In genomic region chr6:143727035-143727434, GRCh38 we compare ENCODE assay signal across 18 cellular contexts. TPM values are rescaled to one million over a fixed set of nuclear protein-coding genes. Genes with fewer than 3 reads are reported as not detected.
DNase-seq lines count a peak whose midpoint lies in the region; ATAC-seq, FAIRE-seq and TF ChIP-seq lines count a peak whose summit lies in the region.
"Had no signal": no experiment of that assay in that cellular context is flagged by ENCODE, and none has a peak within 500 bp of the region (broad histone marks: within the 10 kb centered on the region; RNA-seq: fewer than 3 reads in every experiment).

No MANE protein-coding gene starts in this region.

- H2AFZ ChIP-seq in K562 (ENCODE audit: low read depth, low read length): no peak overlapping the region
- H2AFZ ChIP-seq: GM23248 had no signal

- H3K9me3 ChIP-seq in HEK293 (ENCODE audit: control insufficient read depth, insufficient read depth, low read depth, low read length): no peaks in the 10 kb centered on the region
- H3K9me3 ChIP-seq in K562 (replicated peaks; ENCODE audit: control insufficient read depth, insufficient read depth, low read depth, low read length): 0 out of 2 replicates have a peak, but pooled peaks cover 2% of the 10 kb centered on the region
- no peaks in the 10 kb centered on the region for H3K9me3 ChIP-seq in CD8-positive, alpha-beta memory T cell (ENCODE audit: low read length)
- H3K9me3 ChIP-seq: HAP-1 had no signal

- H3K9ac ChIP-seq in K562 (ENCODE audit: insufficient read depth in 1 of 2, low read depth in 2 of 2, low read length in 2 of 2): no peak overlapping the region
- H3K9ac ChIP-seq: BLaER1 treated with 17β-estradiol and CSF1 and Interleukin-3, amounts not matched to agents 10 nM and 100 nM; GM23248 had no signal

- H3K4me3 Mint-ChIP-seq in mesothelial cell of epicardium: no peak overlapping the region
- no peak overlapping the region for H3K4me3 Mint-ChIP-seq in CD14-positive monocyte
- no peak overlapping the region for H3K4me3 Mint-ChIP-seq in CD8-positive, alpha-beta memory T cell

- intact Hi-C loops in K562 (cut with micrococcal nuclease) (no loop called here), CD14-positive monocyte (cut with micrococcal nuclease) (no loop called here)

- H3K36me3 ChIP-seq in HEK293 (ENCODE audit: control insufficient read depth in 2 of 2, insufficient read depth in 1 of 2, low read length in 2 of 2): peaks cover 0 to 4% of the 10 kb centered on the region in 2 experiments; a peak in 1 of 3 replicates
- 0 out of 3 replicates have a peak, but pooled peaks cover 7% of the 10 kb centered on the region for H3K36me3 ChIP-seq in K562 (ENCODE audit: control insufficient read depth, insufficient read depth, low read length)
- H3K36me3 ChIP-seq in CD8-positive, alpha-beta memory T cell (ENCODE audit: insufficient read depth, low read length): no peaks in the 10 kb centered on the region
- H3K36me3 ChIP-seq: HAP-1 had no signal

- TF ChIP-seq CTCF in HEK293 (tag by site-specific recombination; IDR thresholded peaks at IDR 0.05) (no peak), K562 (IDR thresholded peaks at IDR 0.05 in 2 of 3, conservative IDR thresholded peaks at IDR 0.05 in 1 of 3; ENCODE audit: insufficient read depth in 2 of 3, low read depth in 1 of 3, low read length in 3 of 3) (no peak), mesothelial cell of epicardium (IDR thresholded peaks at IDR 0.05; ENCODE audit: unreplicated experiment) (no peak), CD14-positive monocyte (IDR thresholded peaks at IDR 0.05) (no peak)

- no peaks in the 10 kb centered on the region for H4K20me1 ChIP-seq in K562 (replicated peaks; ENCODE audit: control insufficient read depth, insufficient read depth, low read length)
- H4K20me1 ChIP-seq: BLaER1 treated with 17β-estradiol and CSF1 and Interleukin-3, amounts not matched to agents 10 nM and 100 nM had no signal

- no peak overlapping the region for H3K27ac ChIP-seq in HEK293 (ENCODE audit: extremely low read depth, low read depth, low read length)
- peak overlapping the region; percentile 20; the same call in 2 of the 3 replicates for H3K27ac ChIP-seq in K562 (ENCODE audit: extremely low read depth, low read depth, low read length)
- no peak overlapping the region for H3K27ac ChIP-seq in CD8-positive, alpha-beta memory T cell (ENCODE audit: low read depth, low read length)
- H3K27ac ChIP-seq: BLaER1 treated with 17β-estradiol and CSF1 and Interleukin-3, amounts not matched to agents 10 nM and 100 nM; GM23248 had no signal

- H3K4me1 Mint-ChIP-seq in mesothelial cell of epicardium (peaks cover 14% of the 10 kb centered on the region), CD14-positive monocyte (peaks cover 27% of the 10 kb centered on the region)
- H3K4me1 Mint-ChIP-seq in CD8-positive, alpha-beta memory T cell: peaks cover 22 to 31% (median 31%) of the 10 kb centered on the region in 3 donors

- H3K4me1 ChIP-seq in HEK293 (ENCODE audit: control insufficient read depth, insufficient read depth, low read length): no peaks in the 10 kb centered on the region
- peaks cover 3 to 8% of the 10 kb centered on the region in 2 experiments; a peak in 3 of 5 replicates for H3K4me1 ChIP-seq in K562 (replicated peaks in 1 of 2; ENCODE audit: control insufficient read depth in 2 of 2, insufficient read depth in 2 of 2, low read length in 2 of 2)
- no peaks in the 10 kb centered on the region for H3K4me1 ChIP-seq in CD8-positive, alpha-beta memory T cell (ENCODE audit: insufficient read depth, low read length)
- H3K4me1 ChIP-seq: HAP-1 had no signal

- H3K27me3 ChIP-seq in K562 (ENCODE audit: control insufficient read depth in 2 of 2, insufficient read depth in 2 of 2, low read length in 2 of 2): no peaks in the 10 kb centered on the region
- no peaks in the 10 kb centered on the region for H3K27me3 ChIP-seq in CD8-positive, alpha-beta memory T cell (ENCODE audit: insufficient read depth, low read length, poor library complexity, severe bottlenecking)
- H3K27me3 ChIP-seq: BLaER1 treated with 17β-estradiol and CSF1 and Interleukin-3, amounts not matched to agents 10 nM and 100 nM had no signal

- H3K27me3 Mint-ChIP-seq in mesothelial cell of epicardium (ENCODE audit: low read depth): no peaks in the 10 kb centered on the region
- peaks cover 0 to 8% (median 0%) of the 10 kb centered on the region in 3 donors for H3K27me3 Mint-ChIP-seq in CD14-positive monocyte (ENCODE audit: low read depth in 3 of 3)
- no peaks in the 10 kb centered on the region for H3K27me3 Mint-ChIP-seq in CD8-positive, alpha-beta memory T cell

- no TSS peak for BruUV-seq in K562 (replicated peaks; lab: Mats Ljungman, UMichigan)

- peak; percentile 78 for ATAC-seq in K562
- ATAC-seq in GM18520 (IDR thresholded peaks at IDR 0.05; ENCODE audit: unreplicated experiment): no peak

- H3K27ac Mint-ChIP-seq in mesothelial cell of epicardium (peak overlapping the region; percentile 48), CD14-positive monocyte (peak overlapping the region in 1 of 7 donors; percentile 31)
- peak overlapping the region in 1 of 8 donors; percentile 0 for H3K27ac Mint-ChIP-seq in CD8-positive, alpha-beta memory T cell

- POLR2A ChIA-PET in HEK293 (lab: Yijun Ruan, JAX) (no interaction called here), K562 (lab: Yijun Ruan, JAX) (no interaction called here)
- POLR2A ChIA-PET in CD8-positive, alpha-beta memory T cell (lab: Charles Lee): no interaction called here

- TF ChIP-seq RAD21 in K562 (CRISPR knock-in tag; conservative IDR thresholded peaks at IDR 0.05 in 1 of 2, IDR thresholded peaks at IDR 0.05 in 1 of 2): no peak

- H3K9me1 ChIP-seq in K562 (ENCODE audit: control insufficient read depth, insufficient read depth, low read length): no peaks in the 10 kb centered on the region

- H3K9me3 Mint-ChIP-seq in mesothelial cell of epicardium (peaks cover 40% of the 10 kb centered on the region), CD14-positive monocyte (peaks cover 6 to 27% (median 13%) of the 10 kb centered on the region in 7 donors)
- H3K9me3 Mint-ChIP-seq in CD8-positive, alpha-beta memory T cell: peaks cover 0 to 9% (median 0%) of the 10 kb centered on the region in 5 donors

- 0% methylated on average over 1 of the region's 1 CpG for WGBS in K562 (ENCODE audit: insufficient coverage, low coverage, missing lambda C conversion rate)

- FAIRE-seq in K562 (lab: Jason Lieb, UNC): peak; percentile 46
- FAIRE-seq: D721Med had no signal

- TF ChIP-seq POLR2A in K562 (conservative IDR thresholded peaks at IDR 0.05): no peak

- no peak overlapping the region for H3K4me2 ChIP-seq in K562 (ENCODE audit: insufficient read depth, low read length)

- no peak overlapping the region for H3K4me3 ChIP-seq in HEK293 (ENCODE audit: low read depth, low read length)
- no peak overlapping the region for H3K4me3 ChIP-seq in K562
- H3K4me3 ChIP-seq in CD8-positive, alpha-beta memory T cell (ENCODE audit: low read length): no peak overlapping the region
- H3K4me3 ChIP-seq: BLaER1 treated with 17β-estradiol and CSF1 and Interleukin-3, amounts not matched to agents 10 nM and 100 nM; GM23248; HAP-1 had no signal

- CTCF ChIA-PET in HEK293 (lab: Yijun Ruan, JAX): interaction anchor here (0.7 kb wide), 1 partner anchor 104 kb away, joined by 4 read pairs; no protein-coding TSS in a partner anchor
- CTCF ChIA-PET in K562 (lab: Yijun Ruan, JAX; ENCODE audit: low intra/inter-chr PET ratio): no interaction called here
- CTCF ChIA-PET in CD8-positive, alpha-beta memory T cell (lab: Charles Lee): no interaction called here

- no peaks in the 10 kb centered on the region for H3K79me2 ChIP-seq in K562 (ENCODE audit: control insufficient read depth, insufficient read depth, low read length)

- DNase-seq in OCI-M1 (lab: John Stamatoyannopoulos, UW) (peak; percentile 45), K562 (ENCODE audit: extremely low read depth in 1 of 4, low spot score in 3 of 4) (peak in 1 of 4 experiments; percentile 50), mesothelial cell of epicardium (ENCODE audit: low spot score in 2 of 2, unreplicated experiment in 2 of 2) (no peak), CD14-positive monocyte (ENCODE audit: low spot score) (no peak)
- no peak for DNase-seq in CD8-positive, alpha-beta memory T cell
- DNase-seq: GM23248, MM.1S, NCI-H1105 treated with DMSO at 0.1 percent for 48 hours, NCI-H1694, NCI-H2081 treated with DMSO at 0.1 percent for 48 hours, NCI-H510A, NCI-H748 treated with DMSO at 0.1 percent for 48 hours, RPMI8226 had no signal

- peaks cover 55% of the 10 kb centered on the region for H3K36me3 Mint-ChIP-seq in mesothelial cell of epicardium
- peaks cover 23 to 31% of the 10 kb centered on the region in 2 donors for H3K36me3 Mint-ChIP-seq in CD14-positive monocyte
- H3K36me3 Mint-ChIP-seq in CD8-positive, alpha-beta memory T cell: peaks cover 23 to 31% (median 25%) of the 10 kb centered on the region in 3 donors

- in situ Hi-C loops in K562 (cut with MboI): no loop called here

- peak; percentile 89 for TF ChIP-seq EP300 in K562 (IDR thresholded peaks at IDR 0.05; ENCODE audit: low read length)

TF ChIP-seq in HEK293, 187 proteins besides CTCF, POLR2A, EP300 and RAD21 (continues in another document):
- TF ChIP-seq EGR2 (tag by site-specific recombination; IDR thresholded peaks at IDR 0.05; ENCODE audit: low read depth): peak; percentile 50; the same call in 1 of the 2 replicates

TF ChIP-seq in K562, 482 proteins besides CTCF, POLR2A, EP300 and RAD21 (continues in another document):
- no peak for TF ChIP-seq CREB1 (IDR thresholded peaks at IDR 0.05)
- TF ChIP-seq CREB1 (CRISPR knock-in tag; IDR thresholded peaks at IDR 0.05): no peak

RNA-seq across cellular contexts. Expression of gene PHACTR2, which starts 49.3 kb away (rescaled TPM):
- 15.0 and 25.0 TPM in 2 replicates for total RNA-seq in K562 (2011; cell fraction: chromatin; rRNA removed; ENCODE audit: low replicate concordance)
- total RNA-seq in K562 (2011; cell fraction: nucleolus; rRNA removed): 4.7 and 5.4 TPM in 2 replicates
- total RNA-seq in K562 (2011; cell fraction: nucleoplasm; rRNA removed): 9.0 and 17.7 TPM in 2 replicates
- total RNA-seq in K562 (2014; rRNA removed) (29.4 and 38.1 TPM in 2 replicates), K562 (2014; rRNA removed; fragmentation: Illumina TruSeq; extraction: Trizol) (46.5 and 55.7 TPM in 2 replicates), K562 (2015; rRNA removed; fragmentation: Illumina TruSeq; extraction: Trizol) (45.7 and 52.5 TPM in 2 replicates), K562 (2021) (36.2 and 44.2 TPM in 2 replicates), mesothelial cell of epicardium (117 to 125 TPM (median 124 TPM) in 3 replicates)
- polyA plus RNA-seq in K562 (2011; rRNA removed) (13.0 and 16.1 TPM in 2 replicates), K562 (2014; fragmentation: Illumina TruSeq; extraction: Trizol) (19.5 and 22.9 TPM in 2 replicates), K562 (2014; fragmentation: Nextera tagmentation; extraction: Ambion mirVana) (10 to 100 TPM in 1 of 2 experiments, 1 to 10 TPM in 1; 5.3 to 13.9 TPM), K562 (2014; rRNA removed) (13.2 and 15.1 TPM in 2 replicates), CD14-positive monocyte (10 to 100 TPM in 1 of 2 donors, 1 to 10 TPM in 1; 9.6 to 11.6 TPM)
- polyA plus RNA-seq in K562 (2011; cell fraction: cytosol; rRNA removed): 5.8 and 7.4 TPM in 2 replicates
- 6.8 and 8.9 TPM in 2 replicates for polyA plus RNA-seq in K562 (2011; cell fraction: nucleus; rRNA removed)
- 9.5 and 14.3 TPM in 2 replicates for polyA plus RNA-seq in K562 (2012)
- polyA minus RNA-seq in K562 (2011; rRNA and poly(A)+ RNA removed): 36.8 and 42.7 TPM in 2 replicates
- 18.4 and 22.6 TPM in 2 replicates for polyA minus RNA-seq in K562 (2011; cell fraction: cytosol; rRNA and poly(A)+ RNA removed)
- 12.5 and 31.9 TPM in 2 replicates for polyA minus RNA-seq in K562 (2011; cell fraction: nucleus; rRNA and poly(A)+ RNA removed)
- total RNA-seq in CD8-positive, alpha-beta memory T cell: 10 to 100 TPM; 27.8 to 29.1 TPM
- 42.1 TPM for polyA plus RNA-seq in CD8-positive, alpha-beta memory T cell
